Comparison of ENCODE assay signal across 1 cellular context in genomic region chr1:94697839-94698238, GRCh38.
TF ChIP-seq lines count a peak whose summit lies in the region.

No MANE protein-coding gene starts in this region.

TF ChIP-seq in HCT116, 20 proteins besides CTCF, POLR2A, EP300 and RAD21 (continued from another document):
- TF ChIP-seq REST (IDR thresholded peaks at IDR 0.05; ENCODE audit: low read depth) = no peak
